Comparison of ENCODE assay signal across 1 cellular context in genomic region chr7:16667355-16667754, GRCh38.
TF ChIP-seq lines count a peak whose summit lies in the region.

No MANE protein-coding gene starts in this region.

TF ChIP-seq in HepG2, 621 proteins besides CTCF, POLR2A, EP300 and RAD21:
- TF ChIP-seq FIP1L1 (IDR thresholded peaks at IDR 0.05; ENCODE audit: borderline replicate concordance, insufficient read depth, low read depth, low read length) = no peak
- no peak for TF ChIP-seq TAF15 (IDR thresholded peaks at IDR 0.05; ENCODE audit: low read depth, low read length, poor library complexity, severe bottlenecking)
- TF ChIP-seq ZFP36L1 (CRISPR knock-in tag; IDR thresholded peaks at IDR 0.05) = no peak
- TF ChIP-seq RBAK (CRISPR knock-in tag; IDR thresholded peaks at IDR 0.05) = no peak
- TF ChIP-seq EED (CRISPR knock-in tag; IDR thresholded peaks at IDR 0.05) = no peak
- no peak for TF ChIP-seq ZNF430 (CRISPR knock-in tag; IDR thresholded peaks at IDR 0.05)
- no peak for TF ChIP-seq TP53 (CRISPR knock-in tag; conservative IDR thresholded peaks at IDR 0.05)
- TF ChIP-seq RARG (CRISPR knock-in tag; IDR thresholded peaks at IDR 0.05; ENCODE audit: low read depth) = no peak
